ENCODE assay signal across 9 cellular contexts in the genomic region with DNA sequence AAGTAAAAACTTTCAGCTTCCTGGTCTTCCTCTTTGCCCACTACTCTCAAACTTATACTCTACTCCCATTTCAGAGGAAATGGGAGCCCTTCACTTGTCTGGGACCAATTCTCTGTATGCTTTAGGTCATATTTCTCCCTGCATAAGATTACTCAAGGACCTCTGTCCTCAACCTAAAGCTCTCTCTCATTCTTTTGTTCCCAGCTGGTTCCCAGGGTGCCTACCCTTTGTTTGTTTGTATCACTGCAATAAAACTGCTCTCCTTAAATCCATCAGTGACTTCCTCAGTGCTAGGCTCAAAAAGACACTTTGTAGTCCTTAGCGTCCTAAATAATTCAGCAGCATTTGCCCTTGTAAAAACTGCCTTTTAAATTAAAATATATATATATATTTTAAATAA. TPM values are rescaled to one million over a fixed set of nuclear protein-coding genes. Genes with fewer than 3 reads are reported as not detected.
DNase-seq lines count a peak whose midpoint lies in the region; ATAC-seq and TF ChIP-seq lines count a peak whose summit lies in the region.
"Had no signal": no experiment of that assay in that cellular context is flagged by ENCODE, and none has a peak within 500 bp of the region (broad histone marks: within the 10 kb centered on the region; RNA-seq: fewer than 3 reads in every experiment).

No MANE protein-coding gene starts in this region.

- H3K27ac Mint-ChIP-seq in CD8-positive, alpha-beta memory T cell, result peak overlapping the region in 7 of 8 donors; percentile 14 to 100 (median 77)
- peak overlapping the region; percentile 32 for H3K27ac Mint-ChIP-seq in activated T-helper 1 cell treated with anti-CD3 and anti-CD28 coated beads, Interleukin-12 subunit alpha, Interleukin-12 subunit beta, Interleukin-2, Interleukin-4 antibody, amounts not matched to agents 30 ng/mL and 10 ng/mL and 1 ng/mL, durations not matched to agents 14 hours and 24 hours and 36 hours

- H3K9me3 Mint-ChIP-seq in CD8-positive, alpha-beta memory T cell, result no peaks in the 10 kb centered on the region
- no peaks in the 10 kb centered on the region for H3K9me3 Mint-ChIP-seq in activated T-helper 1 cell treated with anti-CD3 and anti-CD28 coated beads, Interleukin-12 subunit alpha, Interleukin-12 subunit beta, Interleukin-2, Interleukin-4 antibody, amounts not matched to agents 30 ng/mL and 10 ng/mL and 1 ng/mL, durations not matched to agents 14 hours and 24 hours and 36 hours

- H3K36me3 Mint-ChIP-seq in CD8-positive, alpha-beta memory T cell, result peaks cover 4 to 67% (median 23%) of the 10 kb centered on the region in 3 donors
- peaks cover 44% of the 10 kb centered on the region for H3K36me3 Mint-ChIP-seq in activated T-helper 1 cell treated with anti-CD3 and anti-CD28 coated beads, Interleukin-12 subunit alpha, Interleukin-12 subunit beta, Interleukin-2, Interleukin-4 antibody, amounts not matched to agents 30 ng/mL and 10 ng/mL and 1 ng/mL, durations not matched to agents 14 hours and 24 hours and 36 hours (ENCODE audit: low read depth)

- peaks cover 33% of the 10 kb centered on the region for H3K36me3 ChIP-seq in CD8-positive, alpha-beta memory T cell (ENCODE audit: insufficient read depth, low read length)
- H3K36me3 ChIP-seq in mucosa of descending colon (ENCODE audit: low read depth), result peaks cover 4% of the 10 kb centered on the region

- POLR2A ChIA-PET in CD8-positive, alpha-beta memory T cell (lab: Charles Lee), result interaction anchor here (0.5 kb wide), 1 partner anchor 22 kb away, joined by 3 read pairs; no protein-coding TSS in a partner anchor
- POLR2A ChIA-PET in HEK293T (lab: Yijun Ruan, JAX), result interaction anchor here (0.7 to 2.2 kb wide), 6 partner anchors 9 to 68 kb away, joined by 3 to 6 read pairs (median 4); partner anchors contain the start of genes CIB1, GDPGP1, SEMA4B and TTLL13

- no peak for DNase-seq in CD8-positive, alpha-beta memory T cell
- DNase-seq in HEK293T (ENCODE audit: extremely low spot score), result no peak
- no peak for DNase-seq in activated T-helper 1 cell treated with anti-CD3 and anti-CD28 coated beads, Interleukin-12 subunit alpha, Interleukin-12 subunit beta, Interleukin-2, Interleukin-4 antibody, amounts not matched to agents 30 ng/mL and 10 ng/mL and 1 ng/mL, durations not matched to agents 14 hours and 24 hours and 36 hours (ENCODE audit: low spot score)
- DNase-seq in mucosa of descending colon, result no peak
- no peak for DNase-seq in HuH-7.5 (ENCODE audit: low spot score)
- DNase-seq: T-helper 9 cell had no signal

- H3K27me3 Mint-ChIP-seq in CD8-positive, alpha-beta memory T cell, result no peaks in the 10 kb centered on the region
- H3K27me3 Mint-ChIP-seq in activated T-helper 1 cell treated with anti-CD3 and anti-CD28 coated beads, Interleukin-12 subunit alpha, Interleukin-12 subunit beta, Interleukin-2, Interleukin-4 antibody, amounts not matched to agents 30 ng/mL and 10 ng/mL and 1 ng/mL, durations not matched to agents 14 hours and 24 hours and 36 hours (ENCODE audit: insufficient read depth), result no peaks in the 10 kb centered on the region

- no peaks in the 10 kb centered on the region for H3K9me3 ChIP-seq in CD8-positive, alpha-beta memory T cell (ENCODE audit: low read length)
- no peaks in the 10 kb centered on the region for H3K9me3 ChIP-seq in mucosa of descending colon

- peaks cover 54% of the 10 kb centered on the region for H3K4me1 ChIP-seq in CD8-positive, alpha-beta memory T cell (ENCODE audit: insufficient read depth, low read length)
- peaks cover 35% of the 10 kb centered on the region for H3K4me1 ChIP-seq in mucosa of descending colon (ENCODE audit: low read depth)

- H3K4me1 Mint-ChIP-seq in CD8-positive, alpha-beta memory T cell, result peaks cover 62 to 82% (median 81%) of the 10 kb centered on the region in 3 donors
- peaks cover 63% of the 10 kb centered on the region for H3K4me1 Mint-ChIP-seq in activated T-helper 1 cell treated with anti-CD3 and anti-CD28 coated beads, Interleukin-12 subunit alpha, Interleukin-12 subunit beta, Interleukin-2, Interleukin-4 antibody, amounts not matched to agents 30 ng/mL and 10 ng/mL and 1 ng/mL, durations not matched to agents 14 hours and 24 hours and 36 hours (ENCODE audit: low read depth)

- ATAC-seq in mucosa of descending colon (peak; percentile 29), HG03432 (IDR thresholded peaks at IDR 0.05; ENCODE audit: unreplicated experiment) (no peak), GM21619 (IDR thresholded peaks at IDR 0.05; ENCODE audit: unreplicated experiment) (no peak), GM18511 (IDR thresholded peaks at IDR 0.05; ENCODE audit: unreplicated experiment) (no peak)

- H3K4me3 ChIP-seq in CD8-positive, alpha-beta memory T cell (ENCODE audit: low read length), result no peak overlapping the region
- H3K4me3 ChIP-seq in mucosa of descending colon, result no peak overlapping the region

- CTCF ChIA-PET in CD8-positive, alpha-beta memory T cell (lab: Charles Lee), result interaction anchor here (1.0 to 1.8 kb wide), 5 partner anchors 15 to 52 kb away, joined by 3 to 4 read pairs (median 3); partner anchors contain the start of genes CIB1 and GDPGP1
- CTCF ChIA-PET in HEK293T (lab: Yijun Ruan, JAX), result interaction anchor here (0.9 to 2.0 kb wide), 3 partner anchors 19 to 25 kb away, joined by 3 to 5 read pairs (median 3); partner anchors contain the start of gene TTLL13

- intact Hi-C loops in activated T-helper 1 cell treated with anti-CD3 and anti-CD28 coated beads, Interleukin-12 subunit alpha, Interleukin-12 subunit beta, Interleukin-2, Interleukin-4 antibody, amounts not matched to agents 30 ng/mL and 10 ng/mL and 1 ng/mL, durations not matched to agents 14 hours and 24 hours and 36 hours (cut with micrococcal nuclease), result loop anchor here (5.0 to 10.0 kb wide), 4 partner anchors 86 to 934 kb away; partner anchors contain the start of genes HDDC3, POLG, PRC1 and UNC45A
- intact Hi-C loops in mucosa of descending colon (cut with DNase I, micrococcal nuclease), result no loop called here

- peak overlapping the region; percentile 72 to 99 (median 95) for H3K4me3 Mint-ChIP-seq in CD8-positive, alpha-beta memory T cell
- H3K4me3 Mint-ChIP-seq in activated T-helper 1 cell treated with anti-CD3 and anti-CD28 coated beads, Interleukin-12 subunit alpha, Interleukin-12 subunit beta, Interleukin-2, Interleukin-4 antibody, amounts not matched to agents 30 ng/mL and 10 ng/mL and 1 ng/mL, durations not matched to agents 14 hours and 24 hours and 36 hours, result peak overlapping the region; percentile 66

- H3K27me3 ChIP-seq in CD8-positive, alpha-beta memory T cell (ENCODE audit: insufficient read depth, low read length, poor library complexity, severe bottlenecking), result no peaks in the 10 kb centered on the region

- H3K27ac ChIP-seq in CD8-positive, alpha-beta memory T cell (ENCODE audit: low read depth, low read length), result no peak overlapping the region

- no peak for TF ChIP-seq CTCF in mucosa of descending colon (IDR thresholded peaks at IDR 0.05)

TF ChIP-seq in HEK293T, 16 proteins besides CTCF, POLR2A, EP300 and RAD21:
- no peak for TF ChIP-seq TARDBP (IDR thresholded peaks at IDR 0.05)
- TF ChIP-seq, protein P1, sequence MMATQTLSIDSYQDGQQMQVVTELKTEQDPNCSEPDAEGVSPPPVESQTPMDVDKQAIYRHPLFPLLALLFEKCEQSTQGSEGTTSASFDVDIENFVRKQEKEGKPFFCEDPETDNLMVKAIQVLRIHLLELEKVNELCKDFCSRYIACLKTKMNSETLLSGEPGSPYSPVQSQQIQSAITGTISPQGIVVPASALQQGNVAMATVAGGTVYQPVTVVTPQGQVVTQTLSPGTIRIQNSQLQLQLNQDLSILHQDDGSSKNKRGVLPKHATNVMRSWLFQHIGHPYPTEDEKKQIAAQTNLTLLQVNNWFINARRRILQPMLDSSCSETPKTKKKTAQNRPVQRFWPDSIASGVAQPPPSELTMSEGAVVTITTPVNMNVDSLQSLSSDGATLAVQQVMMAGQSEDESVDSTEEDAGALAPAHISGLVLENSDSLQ (IDR thresholded peaks at IDR 0.05), result peak; percentile 20; the same call in 1 of the 2 replicates

RNA-seq across cellular contexts. Expression of gene NGRN, which starts 2.9 kb away (rescaled TPM):
- 10 to 100 TPM; 34.1 to 36.0 TPM for total RNA-seq in CD8-positive, alpha-beta memory T cell
- 45.8 TPM for polyA plus RNA-seq in CD8-positive, alpha-beta memory T cell
- total RNA-seq in activated T-helper 1 cell treated with anti-CD3 and anti-CD28 coated beads, Interleukin-12 subunit alpha, Interleukin-12 subunit beta, Interleukin-2, Interleukin-4 antibody, amounts not matched to agents 30 ng/mL and 10 ng/mL and 1 ng/mL, durations not matched to agents 14 hours and 24 hours and 36 hours, result 39.0 and 39.9 TPM in 2 replicates
- 100 to 1,000 TPM in 1 of 3 donors, 10 to 100 TPM in 2; 41.7 to 111 (median 54.1) TPM for total RNA-seq in mucosa of descending colon

RNA-seq across cellular contexts. Expression of gene TTLL13, which starts 19.1 kb away (rescaled TPM):
- total RNA-seq in CD8-positive, alpha-beta memory T cell, result under 1 TPM in 1 of 2 experiments, not detected in 1; 0.80 TPM
- 0.17 TPM for polyA plus RNA-seq in CD8-positive, alpha-beta memory T cell
- total RNA-seq in activated T-helper 1 cell treated with anti-CD3 and anti-CD28 coated beads, Interleukin-12 subunit alpha, Interleukin-12 subunit beta, Interleukin-2, Interleukin-4 antibody, amounts not matched to agents 30 ng/mL and 10 ng/mL and 1 ng/mL, durations not matched to agents 14 hours and 24 hours and 36 hours, result 0.29 and 0.65 TPM in 2 replicates
- under 1 TPM; 0.34 to 0.93 (median 0.63) TPM for total RNA-seq in mucosa of descending colon

RNA-seq across cellular contexts. Expression of gene GDPGP1, which starts 34.4 kb away (rescaled TPM):
- 10 to 100 TPM; 10.3 to 11.6 TPM for total RNA-seq in CD8-positive, alpha-beta memory T cell
- 0.85 TPM for polyA plus RNA-seq in CD8-positive, alpha-beta memory T cell
- 12.7 and 15.5 TPM in 2 replicates for total RNA-seq in activated T-helper 1 cell treated with anti-CD3 and anti-CD28 coated beads, Interleukin-12 subunit alpha, Interleukin-12 subunit beta, Interleukin-2, Interleukin-4 antibody, amounts not matched to agents 30 ng/mL and 10 ng/mL and 1 ng/mL, durations not matched to agents 14 hours and 24 hours and 36 hours
- total RNA-seq in mucosa of descending colon, result 10 to 100 TPM; 18.2 to 25.5 (median 19.3) TPM

RNA-seq across cellular contexts. Expression of gene CIB1, which starts 34.7 kb away (rescaled TPM):
- total RNA-seq in CD8-positive, alpha-beta memory T cell, result 100 to 1,000 TPM; 162 to 166 TPM
- polyA plus RNA-seq in CD8-positive, alpha-beta memory T cell, result 251 TPM
- total RNA-seq in activated T-helper 1 cell treated with anti-CD3 and anti-CD28 coated beads, Interleukin-12 subunit alpha, Interleukin-12 subunit beta, Interleukin-2, Interleukin-4 antibody, amounts not matched to agents 30 ng/mL and 10 ng/mL and 1 ng/mL, durations not matched to agents 14 hours and 24 hours and 36 hours, result 144 and 145 TPM in 2 replicates
- total RNA-seq in mucosa of descending colon, result 100 to 1,000 TPM; 126 to 273 (median 209) TPM
